Comparison of ENCODE assay signal across 20 cellular contexts in the genomic region with DNA sequence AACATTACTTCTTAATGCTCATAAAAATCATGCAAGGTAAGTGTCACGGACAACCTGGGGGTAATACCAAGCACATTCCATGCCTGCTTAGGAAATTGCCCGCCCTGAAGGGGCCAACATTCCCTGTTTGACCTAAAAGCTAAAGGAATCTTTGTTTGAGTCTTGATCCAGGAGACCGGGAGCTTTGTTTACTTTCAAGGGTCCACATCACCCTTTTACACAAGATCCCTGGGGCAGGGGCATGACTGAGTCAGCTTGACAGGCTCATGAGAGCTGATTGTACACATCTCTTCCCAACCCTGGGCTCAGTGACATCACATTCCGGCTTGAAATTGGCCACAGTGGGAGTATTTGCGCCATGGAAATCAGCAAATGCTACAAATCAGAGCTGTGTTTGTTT.
"Had no signal": no experiment of that assay in that cellular context is flagged by ENCODE, and none has a peak within 500 bp of the region (broad histone marks: within the 10 kb centered on the region; RNA-seq: fewer than 3 reads in every experiment).

No MANE protein-coding gene starts in this region.

- H3K4me1 Mint-ChIP-seq: central memory CD8-positive, alpha-beta T cell; immature natural killer cell had no signal

- H3K4me3 Mint-ChIP-seq: central memory CD8-positive, alpha-beta T cell; effector memory CD8-positive, alpha-beta T cell; immature natural killer cell; memory B cell; naive thymus-derived CD8-positive, alpha-beta T cell; type B pancreatic cell had no signal

- H2AFZ ChIP-seq: parathyroid adenoma had no signal

- H3K9me3 ChIP-seq: esophagus squamous epithelium, left ventricle myocardium inferior, lower lobe of right lung, mucosa of descending colon, prostate gland, spleen had no signal

- H3K27ac ChIP-seq: esophagus squamous epithelium, left ventricle myocardium inferior, lower lobe of right lung, parathyroid adenoma, prostate gland, spleen had no signal

- ATAC-seq: effector memory CD8-positive, alpha-beta T cell; left cardiac atrium; lower lobe of right lung; mucosa of descending colon; naive thymus-derived CD8-positive, alpha-beta T cell; sciatic nerve had no signal

- H3K27me3 ChIP-seq: esophagus squamous epithelium, spleen had no signal

- H3K79me2 ChIP-seq: parathyroid adenoma had no signal

- H3K27me3 Mint-ChIP-seq: type B pancreatic cell had no signal

- H3K9me3 Mint-ChIP-seq: central memory CD8-positive, alpha-beta T cell; effector memory CD8-positive, alpha-beta T cell; immature natural killer cell; memory B cell; naive thymus-derived CD8-positive, alpha-beta T cell; type B pancreatic cell had no signal

- H3K4me3 ChIP-seq: esophagus squamous epithelium, left ventricle myocardium inferior, lower lobe of right lung, mucosa of descending colon, prostate gland, spleen had no signal

- H3K36me3 ChIP-seq: esophagus squamous epithelium, left ventricle myocardium inferior, lower lobe of right lung, prostate gland, spleen had no signal

- H3K4me1 ChIP-seq: left ventricle myocardium inferior, lower lobe of right lung, parathyroid adenoma, prostate gland, spleen had no signal

- DNase-seq: effector memory CD8-positive, alpha-beta T cell; esophagus squamous epithelium; foreskin fibroblast; immature natural killer cell; kidney; left cardiac atrium; left ventricle myocardium inferior; lower lobe of right lung; mucosa of descending colon; naive thymus-derived CD8-positive, alpha-beta T cell; occipital lobe; retina; spleen; stimulated activated naive CD4-positive, alpha-beta T cell treated with Interleukin-2 at 50 U/mL for 16 hours had no signal

- H3K9ac ChIP-seq: parathyroid adenoma had no signal

- H3K36me3 Mint-ChIP-seq: immature natural killer cell; memory B cell; naive thymus-derived CD8-positive, alpha-beta T cell; type B pancreatic cell had no signal

- H3K27ac Mint-ChIP-seq: effector memory CD8-positive, alpha-beta T cell; immature natural killer cell; memory B cell; naive thymus-derived CD8-positive, alpha-beta T cell; type B pancreatic cell had no signal
